Comparison of ENCODE assay signal across 8 cellular contexts in the genomic region with DNA sequence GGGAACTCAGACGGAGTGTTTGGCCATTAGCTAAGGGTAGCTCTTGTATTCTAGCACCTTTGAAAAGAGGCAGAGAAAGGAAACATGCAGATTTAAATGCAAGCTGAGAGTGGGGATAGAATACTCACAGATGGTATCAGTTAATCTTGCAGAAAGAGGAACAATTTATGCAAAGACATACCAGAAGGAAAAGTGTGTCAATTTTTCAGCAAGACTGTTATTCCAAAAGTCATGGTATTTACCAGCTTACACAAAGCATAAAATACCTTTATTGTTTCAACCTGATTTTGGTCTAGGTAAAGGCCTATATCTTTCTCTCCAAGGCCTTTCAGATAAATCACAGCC. TPM values are rescaled to one million over a fixed set of nuclear protein-coding genes. Genes with fewer than 3 reads are reported as not detected.
DNase-seq lines count a peak whose midpoint lies in the region; ATAC-seq and TF ChIP-seq lines count a peak whose summit lies in the region.

No MANE protein-coding gene starts in this region.

- DNase-seq in SJSA1 (ENCODE audit: low read depth in 1 of 2, low spot score in 2 of 2) (no peak), fibroblast of mammary gland (ENCODE audit: low read depth) (no peak), skeletal muscle cell (ENCODE audit: low read depth) (no peak), NCI-H2171 treated with DMSO at 0.1 percent for 48 hours (lab: John Stamatoyannopoulos, UW) (no peak), 8988T (no peak), AG20443 (ENCODE audit: low spot score) (no peak)

- no peak overlapping the region for H3K27ac ChIP-seq in SJSA1

- H3K36me3 ChIP-seq in SJSA1 = no peaks in the 10 kb centered on the region

- no peaks in the 10 kb centered on the region for H3K9me3 ChIP-seq in SJSA1 (replicated peaks)

- no peaks in the 10 kb centered on the region for H3K27me3 ChIP-seq in SJSA1 (replicated peaks)

- H3K4me1 ChIP-seq in SJSA1 (replicated peaks) = peaks cover 33% of the 10 kb centered on the region

- H3K4me3 ChIP-seq in GM12875 (ENCODE audit: low read depth, low read length) (peak overlapping the region; percentile 47), SJSA1 (peak overlapping the region; percentile 50), fibroblast of mammary gland (ENCODE audit: control insufficient read depth, low read depth, low read length) (peak overlapping the region; percentile 74), skeletal muscle cell (ENCODE audit: low read depth, low read length) (peak overlapping the region; percentile 63)

- no peak for TF ChIP-seq CTCF in GM12875 (IDR thresholded peaks at IDR 0.05; ENCODE audit: borderline replicate concordance, insufficient read depth, low read depth, low read length)
- TF ChIP-seq CTCF in fibroblast of mammary gland (conservative IDR thresholded peaks at IDR 0.05; ENCODE audit: control insufficient read depth, insufficient read depth, low read depth, low read length) = no peak

- ATAC-seq in GM21717 (IDR thresholded peaks at IDR 0.05; ENCODE audit: unreplicated experiment) = no peak

RNA-seq across cellular contexts. Expression of gene SLC2A12, which starts 0.3 kb away (rescaled TPM):
- total RNA-seq in SJSA1 (2014; rRNA removed; shearing (Covaris generic)) = 0.94 and 4.7 TPM in 2 replicates
